8 cellular contexts compared by ENCODE assay signal in the genomic region with DNA sequence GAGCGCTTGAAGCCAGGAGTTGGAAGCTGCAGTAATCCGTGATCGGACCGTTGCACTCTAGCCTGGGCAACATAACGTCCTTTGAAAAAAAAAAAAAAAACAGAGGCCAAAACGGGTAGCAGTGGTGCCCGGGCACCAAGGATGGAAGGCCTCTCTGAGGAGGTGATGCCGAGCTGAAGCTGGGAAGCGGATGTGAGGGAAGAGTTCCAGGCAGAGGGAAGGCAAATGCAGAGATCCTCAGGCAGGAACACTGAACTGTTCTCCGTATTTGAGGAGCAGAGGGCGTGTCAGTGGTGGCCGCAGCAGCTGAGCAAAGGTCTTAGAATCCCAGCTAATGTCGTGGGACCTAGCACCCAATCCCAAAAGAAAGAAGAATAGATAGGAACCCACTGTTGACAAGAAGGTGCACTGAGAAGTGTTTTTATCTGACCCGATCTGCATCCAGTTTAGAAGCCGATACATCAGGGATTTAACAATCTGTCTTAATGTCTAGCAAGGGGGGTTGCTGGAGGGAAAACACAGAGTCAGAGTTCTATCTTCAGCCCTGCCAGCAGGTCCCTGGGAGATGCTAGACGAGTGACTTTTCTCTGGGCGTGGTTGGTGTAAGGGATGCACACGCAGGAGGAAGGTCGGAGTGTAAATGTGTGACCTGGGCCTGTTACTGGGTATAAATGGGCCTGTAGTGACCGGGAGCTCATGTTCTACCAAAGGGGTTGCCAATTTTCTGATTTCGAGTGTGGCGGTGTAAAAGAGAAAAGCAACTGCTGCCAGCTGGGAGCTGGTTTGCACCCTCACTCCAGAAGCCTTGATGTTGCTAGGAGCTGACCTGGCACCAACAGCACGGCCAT. TPM values are rescaled to one million over a fixed set of nuclear protein-coding genes. Genes with fewer than 3 reads are reported as not detected.
DNase-seq lines count a peak whose midpoint lies in the region; ATAC-seq and TF ChIP-seq lines count a peak whose summit lies in the region.

No MANE protein-coding gene starts in this region.

- intact Hi-C loops in vagina (cut with DNase I): loop anchor here (10.0 kb wide), 1 partner anchor 78 kb away; no protein-coding TSS in a partner anchor

- H3K36me3 ChIP-seq in BLaER1: peaks cover 18% of the 10 kb centered on the region
- peaks cover 0 to 15% (median 0%) of the 10 kb centered on the region in 3 donors for H3K36me3 ChIP-seq in Peyer's patch
- peaks cover 0 to 12% of the 10 kb centered on the region in 2 donors for H3K36me3 ChIP-seq in vagina

- H3K4me3 Mint-ChIP-seq in endothelial cell (ENCODE audit: unreplicated experiment): peak overlapping the region; percentile 91

- peak overlapping the region; percentile 86 for H3K9ac ChIP-seq in BLaER1

- no peaks in the 10 kb centered on the region for H3K36me3 Mint-ChIP-seq in endothelial cell (ENCODE audit: low read depth, unreplicated experiment)

- H3K27ac ChIP-seq in BLaER1 (peak overlapping the region; percentile 90), Peyer's patch (peak overlapping the region; percentile 81 to 95 (median 84)), vagina (peak overlapping the region; percentile 83)

- no peaks in the 10 kb centered on the region for H3K27me3 ChIP-seq in BLaER1
- H3K27me3 ChIP-seq in Peyer's patch: no peaks in the 10 kb centered on the region
- no peaks in the 10 kb centered on the region for H3K27me3 ChIP-seq in vagina

- DNase-seq in Peyer's patch (peak in 1 of 3 donors; percentile 53), endothelial cell (ENCODE audit: low spot score) (no peak), mucosa of gallbladder (ENCODE audit: low spot score) (peak; percentile 18), vagina (ENCODE audit: extremely low spot score in 2 of 2) (no peak)
- DNase-seq in stimulated activated CD8-positive, alpha-beta memory T cell treated with anti-CD3 and anti-CD28 coated beads, Interleukin-4, amount 100 ng/mL, for 48 hours: no peak

- H3K4me3 ChIP-seq in BLaER1 (peak overlapping the region; percentile 99), Peyer's patch (peak overlapping the region; percentile 83 to 100 (median 100)), vagina (peak overlapping the region; percentile 84 to 88)

- no peak for TF ChIP-seq CTCF in Peyer's patch (IDR thresholded peaks at IDR 0.05)
- no peak for TF ChIP-seq CTCF in endothelial cell (IDR thresholded peaks at IDR 0.05; ENCODE audit: unreplicated experiment)
- no peak for TF ChIP-seq CTCF in vagina (IDR thresholded peaks at IDR 0.05)

- H3K9me3 ChIP-seq in BLaER1 (no peaks in the 10 kb centered on the region), Peyer's patch (no peaks in the 10 kb centered on the region), vagina (no peaks in the 10 kb centered on the region)

- peak overlapping the region; percentile 98 for H3K4me2 ChIP-seq in BLaER1

- no peaks in the 10 kb centered on the region for H3K9me3 Mint-ChIP-seq in endothelial cell (ENCODE audit: unreplicated experiment)

- H3K4me1 Mint-ChIP-seq in endothelial cell (ENCODE audit: unreplicated experiment): peaks cover 22% of the 10 kb centered on the region

- peaks cover 5% of the 10 kb centered on the region for H3K27me3 Mint-ChIP-seq in endothelial cell (ENCODE audit: unreplicated experiment)

- peak overlapping the region; percentile 72 for H3K27ac Mint-ChIP-seq in endothelial cell (ENCODE audit: unreplicated experiment)

- peak; percentile 2 for ATAC-seq in GM21737 (IDR thresholded peaks at IDR 0.05; ENCODE audit: unreplicated experiment)
- no peak for ATAC-seq in GM18907 (IDR thresholded peaks at IDR 0.05; ENCODE audit: unreplicated experiment)

- H4K20me1 ChIP-seq in BLaER1: peaks cover 30% of the 10 kb centered on the region

- peaks cover 34% of the 10 kb centered on the region for H3K4me1 ChIP-seq in BLaER1
- peaks cover 0 to 22% (median 11%) of the 10 kb centered on the region in 4 donors for H3K4me1 ChIP-seq in Peyer's patch
- H3K4me1 ChIP-seq in vagina: peaks cover 31% of the 10 kb centered on the region

- no peak for TF ChIP-seq POLR2A in Peyer's patch (IDR thresholded peaks at IDR 0.05)
- TF ChIP-seq POLR2A in vagina (IDR thresholded peaks at IDR 0.05): no peak

RNA-seq across cellular contexts. Expression of a gene that starts 0.9 kb away (rescaled TPM):
- total RNA-seq in Peyer's patch: 10 to 100 TPM; 38.8 to 98.1 (median 48.7) TPM
- total RNA-seq in endothelial cell (ENCODE audit: unreplicated experiment): 25.8 TPM
- total RNA-seq in mucosa of gallbladder: 28.4 TPM
- 20.4 TPM for total RNA-seq in vagina

RNA-seq across cellular contexts. Expression of a gene that starts 26.6 kb away (rescaled TPM):
- under 1 TPM in 1 of 4 donors, not detected in 3; 0.53 TPM for total RNA-seq in Peyer's patch
- total RNA-seq in endothelial cell (ENCODE audit: unreplicated experiment): 3.0 TPM
- 94.5 TPM for total RNA-seq in mucosa of gallbladder
- not detected for total RNA-seq in vagina

RNA-seq across cellular contexts. Expression of a gene that starts 27.5 kb away (rescaled TPM):
- total RNA-seq in Peyer's patch (10 to 100 TPM in 2 of 4 donors, 1 to 10 TPM in 2; 1.7 to 14.2 (median 10.6) TPM), endothelial cell (ENCODE audit: unreplicated experiment) (34.2 TPM), mucosa of gallbladder (113 TPM), vagina (15.7 TPM)

RNA-seq across cellular contexts. Expression of a gene that starts 35.0 kb away (rescaled TPM):
- total RNA-seq in Peyer's patch (100 to 1,000 TPM; 103 to 201 (median 170) TPM), endothelial cell (ENCODE audit: unreplicated experiment) (217 TPM), mucosa of gallbladder (167 TPM), vagina (85.7 TPM)

RNA-seq across cellular contexts. Expression of a gene that starts 46.8 kb away (rescaled TPM):
- total RNA-seq in Peyer's patch (100 to 1,000 TPM in 1 of 4 donors, 10 to 100 TPM in 3; 78.1 to 123 (median 90.9) TPM), endothelial cell (ENCODE audit: unreplicated experiment) (178 TPM), mucosa of gallbladder (67.3 TPM), vagina (33.1 TPM)

Comparison
In these comparisons a context has a peak if more than half of its experiments do, and no peak if none do; other contexts are left out.
1. RNA of a gene that starts 26.6 kb away (total RNA-seq): 94.5 TPM in mucosa of gallbladder (single experiment); 3.0 TPM in endothelial cell (single experiment), 0.53 TPM in Peyer's patch and not detected in vagina (single experiment); every median in the first group is over 10 times any median in the second.
2. Peak in every context shown above with its lines, with median percentiles within 50 percentile points of each other: H3K27ac ChIP-seq and H3K4me3 ChIP-seq.